Comparison of ENCODE assay signal across 29 cellular contexts in the genomic region with DNA sequence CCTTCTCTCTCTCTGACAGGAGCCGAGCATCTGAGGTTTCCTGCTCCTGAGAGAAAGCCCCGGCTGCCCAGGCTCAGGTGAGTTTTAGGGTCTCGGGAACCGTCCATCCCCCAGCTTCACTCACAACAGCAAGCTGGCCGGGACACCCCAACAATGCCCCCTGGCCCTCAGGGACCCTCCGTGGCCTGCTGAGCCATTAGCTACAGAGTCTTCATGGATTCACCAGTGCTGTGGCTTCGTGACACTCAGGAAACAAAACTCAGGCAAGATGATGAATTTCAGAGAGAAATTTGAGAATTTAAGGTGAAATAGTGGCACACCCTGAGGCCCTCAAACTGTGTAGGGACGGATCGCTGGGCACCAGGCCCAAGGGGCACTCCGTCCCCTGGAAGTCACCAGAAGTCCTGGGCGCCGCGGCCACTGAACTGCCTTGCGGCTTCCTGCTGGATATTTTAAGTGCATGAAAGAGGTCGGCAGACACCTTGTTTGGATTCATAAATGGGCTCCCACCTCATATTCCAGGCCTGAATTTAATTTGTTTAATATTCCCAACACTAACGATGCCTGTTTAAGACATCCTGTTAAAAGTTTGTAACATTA.
"Had no signal": no experiment of that assay in that cellular context is flagged by ENCODE, and none has a peak within 500 bp of the region (broad histone marks: within the 10 kb centered on the region; RNA-seq: fewer than 3 reads in every experiment).

No MANE protein-coding gene starts in this region.

- H3K9me3 ChIP-seq: adrenal gland, body of pancreas, colonic mucosa had no signal

- H3K4me3 Mint-ChIP-seq: activated CD4-positive, alpha-beta memory T cell treated with anti-CD3 and anti-CD28 coated beads, Interleukin-2, amount 10 ng/mL, durations not matched to agents 7 days and 5 days; activated CD4-positive, alpha-beta T cell treated with anti-CD3 and anti-CD28 coated beads, Interleukin-2, amount 10 ng/mL, durations not matched to agents 7 days and 5 days; activated naive CD4-positive, alpha-beta T cell treated with anti-CD3 and anti-CD28 coated beads for 36 hours; activated naive CD4-positive, alpha-beta T cell treated with anti-CD3 and anti-CD28 coated beads, Interleukin-2, amount 50 U/mL, for 24 hours; activated naive CD8-positive, alpha-beta T cell treated with anti-CD3 and anti-CD28 coated beads for 36 hours; activated naive CD8-positive, alpha-beta T cell treated with anti-CD3 and anti-CD28 coated beads, Interleukin-2, amount 50 U/mL, for 24 hours; activated T-helper 1 cell treated with anti-CD3 and anti-CD28 coated beads, Interleukin-12 subunit alpha, Interleukin-12 subunit beta, Interleukin-2, Interleukin-4 antibody, amounts not matched to agents 30 ng/mL and 10 ng/mL and 1 ng/mL, durations not matched to agents 14 hours and 24 hours and 36 hours; T-helper 17 cell; T-helper 2 cell treated with Interferon-gamma antibody and Interleukin-4, amounts not matched to agents 5 μg/mL and 100 μg/mL, for 36 hours had no signal

- H3K4me1 Mint-ChIP-seq: activated CD4-positive, alpha-beta memory T cell treated with anti-CD3 and anti-CD28 coated beads, Interleukin-2, amount 10 ng/mL, durations not matched to agents 7 days and 5 days; activated CD4-positive, alpha-beta T cell treated with anti-CD3 and anti-CD28 coated beads, Interleukin-2, amount 10 ng/mL, durations not matched to agents 7 days and 5 days; activated naive CD4-positive, alpha-beta T cell treated with anti-CD3 and anti-CD28 coated beads, Interleukin-2, amount 50 U/mL, for 24 hours; activated naive CD8-positive, alpha-beta T cell treated with anti-CD3 and anti-CD28 coated beads for 36 hours; activated naive CD8-positive, alpha-beta T cell treated with anti-CD3 and anti-CD28 coated beads, Interleukin-2, amount 50 U/mL, for 24 hours; T-helper 17 cell had no signal

- H3K27me3 ChIP-seq: adrenal gland, body of pancreas, colonic mucosa had no signal

- H3K36me3 ChIP-seq: adrenal gland, colonic mucosa had no signal

- H3K27ac ChIP-seq: adrenal gland, body of pancreas, colonic mucosa had no signal

- FAIRE-seq: frontal cortex had no signal

- H3K27ac Mint-ChIP-seq: activated CD4-positive, alpha-beta memory T cell treated with anti-CD3 and anti-CD28 coated beads, Interleukin-2, amount 10 ng/mL, durations not matched to agents 7 days and 5 days; activated CD4-positive, alpha-beta T cell treated with anti-CD3 and anti-CD28 coated beads, Interleukin-2, amount 10 ng/mL, durations not matched to agents 7 days and 5 days; activated naive CD4-positive, alpha-beta T cell treated with anti-CD3 and anti-CD28 coated beads for 36 hours; activated naive CD4-positive, alpha-beta T cell treated with anti-CD3 and anti-CD28 coated beads, Interleukin-2, amount 50 U/mL, for 24 hours; activated naive CD8-positive, alpha-beta T cell treated with anti-CD3 and anti-CD28 coated beads for 36 hours; activated naive CD8-positive, alpha-beta T cell treated with anti-CD3 and anti-CD28 coated beads, Interleukin-2, amount 50 U/mL, for 24 hours; activated T-helper 1 cell treated with anti-CD3 and anti-CD28 coated beads, Interleukin-12 subunit alpha, Interleukin-12 subunit beta, Interleukin-2, Interleukin-4 antibody, amounts not matched to agents 30 ng/mL and 10 ng/mL and 1 ng/mL, durations not matched to agents 14 hours and 24 hours and 36 hours; activated T-helper 2 cell treated with anti-CD3 and anti-CD28 coated beads, Interferon-gamma antibody, Interleukin-2, Interleukin-4, amounts not matched to agents 10 μg/mL and 5 μg/mL and 100 μg/mL, durations not matched to agents 14 hours and 24 hours and 36 hours; T-helper 17 cell; T-helper 2 cell treated with Interferon-gamma antibody and Interleukin-4, amounts not matched to agents 5 μg/mL and 100 μg/mL, for 36 hours had no signal

- DNase-seq: activated CD4-positive, alpha-beta memory T cell treated with anti-CD3 and anti-CD28 coated beads, Interleukin-2, amount 10 ng/mL, durations not matched to agents 7 days and 5 days; activated CD4-positive, alpha-beta T cell treated with anti-CD3 and anti-CD28 coated beads for 1 hour; activated CD4-positive, alpha-beta T cell treated with anti-CD3 and anti-CD28 coated beads for 4 hours; activated CD4-positive, alpha-beta T cell treated with anti-CD3 and anti-CD28 coated beads, Interleukin-2, amount 10 ng/mL, durations not matched to agents 7 days and 5 days; activated CD4-positive, alpha-beta T cell treated with anti-CD3 and anti-CD28 coated beads, Interleukin-2, amount 50 U/mL, for 4 hours; activated CD4-positive, CD25-positive, alpha-beta regulatory T cell; activated effector memory CD4-positive, alpha-beta T cell treated with anti-CD3 and anti-CD28 coated beads, Interleukin-2, amount 50 U/mL, for 16 hours; activated naive CD4-positive, alpha-beta T cell treated with anti-CD3 and anti-CD28 coated beads for 36 hours; activated naive CD8-positive, alpha-beta T cell treated with anti-CD3 and anti-CD28 coated beads for 36 hours; activated naive CD8-positive, alpha-beta T cell treated with anti-CD3 and anti-CD28 coated beads, Interleukin-2, amount 50 U/mL, for 24 hours; activated T-cell treated with anti-CD3 and anti-CD28 coated beads, Interleukin-2, amount 50 U/mL, for 1 hour; activated T-cell treated with anti-CD3 and anti-CD28 coated beads, Interleukin-2, amount 50 U/mL, for 48 hours; adrenal gland; amygdala; body of pancreas; central memory CD4-positive, alpha-beta T cell; cerebellar nuclear complex; colonic mucosa; effector CD8-positive, alpha-beta T cell; foreskin fibroblast; T-helper 1 cell; T-helper 17 cell; T1000 had no signal

- H3K36me3 Mint-ChIP-seq: activated naive CD4-positive, alpha-beta T cell treated with anti-CD3 and anti-CD28 coated beads, Interleukin-2, amount 50 U/mL, for 24 hours had no signal

- H3K4me1 ChIP-seq: adrenal gland, body of pancreas, colonic mucosa had no signal

- ATAC-seq: activated naive CD8-positive, alpha-beta T cell treated with anti-CD3 and anti-CD28 coated beads, Interleukin-2, amount 50 U/mL, for 24 hours; body of pancreas; esophagus mucosa; T-helper 17 cell had no signal

- H3K27me3 Mint-ChIP-seq: activated CD4-positive, alpha-beta memory T cell treated with anti-CD3 and anti-CD28 coated beads, Interleukin-2, amount 10 ng/mL, durations not matched to agents 7 days and 5 days; activated CD4-positive, alpha-beta T cell treated with anti-CD3 and anti-CD28 coated beads, Interleukin-2, amount 10 ng/mL, durations not matched to agents 7 days and 5 days; activated naive CD8-positive, alpha-beta T cell treated with anti-CD3 and anti-CD28 coated beads, Interleukin-2, amount 50 U/mL, for 24 hours; T-helper 17 cell had no signal

- H3K4me3 ChIP-seq: adrenal gland, body of pancreas, colonic mucosa had no signal
